In genomic region chr11:17504330-17505107, GRCh38 we compare ENCODE assay signal across 8 cellular contexts. TPM values are rescaled to one million over a fixed set of nuclear protein-coding genes. Genes with fewer than 3 reads are reported as not detected.
A peak's percentile ranks its signal among the peaks of the same experiment; 100 is the strongest.
DNase-seq lines count a peak whose midpoint lies in the region; ATAC-seq and TF ChIP-seq lines count a peak whose summit lies in the region.

No MANE protein-coding gene starts in this region.

- 31 to 33% methylated on average over 9 of the region's 9 CpGs for WGBS in heart right ventricle, 2 donors

- no peak overlapping the region for H3K27ac ChIP-seq in heart right ventricle

- TF ChIP-seq CTCF in heart right ventricle (IDR thresholded peaks at IDR 0.05) (peak; percentile 81 to 94 (median 90)), retinal pigment epithelial cell (conservative IDR thresholded peaks at IDR 0.05; ENCODE audit: low read depth, low read length) (peak; percentile 96)

- no peaks in the 10 kb centered on the region for H3K9me3 ChIP-seq in heart right ventricle

- no peaks in the 10 kb centered on the region for H3K36me3 ChIP-seq in heart right ventricle

- peaks cover 0 to 27% (median 13%) of the 10 kb centered on the region in 9 donors for H3K4me1 ChIP-seq in heart right ventricle

- DNase-seq in Caki2 (ENCODE audit: low read depth) (peak; percentile 58), H4 (ENCODE audit: low spot score) (peak; percentile 70), NCI-H1417 (lab: John Stamatoyannopoulos, UW) (peak; percentile 62 to 88 (median 84)), SW480 (ENCODE audit: low spot score) (peak; percentile 77), heart right ventricle (peak; percentile 77), retinal pigment epithelial cell (ENCODE audit: low read depth) (no peak)
- DNase-seq in activated naive CD8-positive, alpha-beta T cell treated with anti-CD3 and anti-CD28 coated beads, Interleukin-2, amount 50 U/mL, for 16 hours (ENCODE audit: low read depth, low spot score): peak; percentile 49

- H3K27me3 ChIP-seq in heart right ventricle: peaks cover 0 to 10% (median 0%) of the 10 kb centered on the region in 7 donors

- H3K4me3 ChIP-seq in heart right ventricle (no peak overlapping the region), retinal pigment epithelial cell (ENCODE audit: low read length) (no peak overlapping the region)

- in situ Hi-C loops in Caki2 (cut with HindIII; ENCODE audit: low pct_unique_long_range_greater_than_20kb, low sequenced_read_pairs): no loop called here

- intact Hi-C loops in heart right ventricle (cut with DNase I): loop anchor here (1.0 to 10.0 kb wide), 9 partner anchors 22 to 280 kb away; no protein-coding TSS in a partner anchor

- ATAC-seq in heart right ventricle (peak; percentile 50 to 84 (median 70)), GM19452 (IDR thresholded peaks at IDR 0.05; ENCODE audit: unreplicated experiment) (no peak)

RNA-seq across cellular contexts. Expression of gene ABCC8, which starts 27.9 kb away (rescaled TPM):
- total RNA-seq in Caki2 (2014; rRNA removed; shearing (Covaris generic); ENCODE audit: low replicate concordance): not detected in 2 replicates
- total RNA-seq in H4 (2014; rRNA removed; shearing (Covaris generic)): not detected in 2 replicates
- 1 to 10 TPM in 9 of 10 donors, under 1 TPM in 1; 0.47 to 7.5 (median 4.9) TPM for total RNA-seq in heart right ventricle
- 1 to 10 TPM; 1.3 to 8.6 TPM for polyA plus RNA-seq in heart right ventricle

RNA-seq across cellular contexts. Expression of gene USH1C, which starts 39.7 kb away (rescaled TPM):
- 0.32 and 2.1 TPM in 2 replicates for total RNA-seq in Caki2 (2014; rRNA removed; shearing (Covaris generic); ENCODE audit: low replicate concordance)
- not detected in 2 replicates for total RNA-seq in H4 (2014; rRNA removed; shearing (Covaris generic))
- 1 to 10 TPM in 1 of 10 donors, under 1 TPM in 1, not detected in 8; 0.97 to 1.9 TPM for total RNA-seq in heart right ventricle
- under 1 TPM in 1 of 2 donors, not detected in 1; 0.22 TPM for polyA plus RNA-seq in heart right ventricle

RNA-seq across cellular contexts. Expression of gene OTOG, which starts 42.5 kb away (rescaled TPM):
- not detected in 2 replicates for total RNA-seq in Caki2 (2014; rRNA removed; shearing (Covaris generic); ENCODE audit: low replicate concordance)
- total RNA-seq in H4 (2014; rRNA removed; shearing (Covaris generic)): not detected in 2 replicates
- not detected for total RNA-seq in heart right ventricle
- not detected for polyA plus RNA-seq in heart right ventricle
